ENCODE assay signal across 1 cellular context in the genomic region with DNA sequence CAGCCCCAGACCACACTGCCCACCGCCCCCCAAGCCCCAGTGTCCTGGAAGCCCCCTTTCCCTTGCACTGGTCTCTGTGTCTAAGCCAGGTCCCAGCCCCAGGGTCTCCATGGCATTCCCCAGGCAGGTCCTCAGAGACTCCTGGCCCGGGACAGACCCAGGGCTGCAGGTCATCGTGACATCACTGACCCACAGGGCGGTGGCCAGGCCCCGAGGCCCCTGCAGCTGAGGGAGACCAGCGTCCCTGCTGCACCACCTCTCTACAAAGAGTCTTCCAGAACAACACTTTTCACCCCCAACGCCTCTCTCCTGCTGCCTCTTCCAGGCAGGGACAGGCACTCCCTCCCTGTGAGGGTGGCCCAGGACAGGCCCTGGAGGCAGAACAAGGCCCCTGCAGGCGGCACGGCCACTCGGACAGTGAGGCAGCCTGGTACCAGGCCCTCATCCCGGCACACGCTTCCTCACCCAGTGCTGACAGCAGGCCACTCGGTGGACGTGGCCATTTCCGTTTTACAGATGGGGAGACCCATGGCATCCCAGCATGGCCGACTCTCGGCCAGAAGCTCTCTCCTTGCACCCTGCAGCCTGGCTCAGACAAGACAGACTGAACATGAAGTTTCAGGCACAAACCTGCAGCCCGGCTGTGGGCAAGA.
TF ChIP-seq lines count a peak whose summit lies in the region.

No MANE protein-coding gene starts in this region.

TF ChIP-seq in GM23338, 12 proteins besides CTCF, POLR2A, EP300 and RAD21 (continued from another document):
- TF ChIP-seq, protein P1, sequence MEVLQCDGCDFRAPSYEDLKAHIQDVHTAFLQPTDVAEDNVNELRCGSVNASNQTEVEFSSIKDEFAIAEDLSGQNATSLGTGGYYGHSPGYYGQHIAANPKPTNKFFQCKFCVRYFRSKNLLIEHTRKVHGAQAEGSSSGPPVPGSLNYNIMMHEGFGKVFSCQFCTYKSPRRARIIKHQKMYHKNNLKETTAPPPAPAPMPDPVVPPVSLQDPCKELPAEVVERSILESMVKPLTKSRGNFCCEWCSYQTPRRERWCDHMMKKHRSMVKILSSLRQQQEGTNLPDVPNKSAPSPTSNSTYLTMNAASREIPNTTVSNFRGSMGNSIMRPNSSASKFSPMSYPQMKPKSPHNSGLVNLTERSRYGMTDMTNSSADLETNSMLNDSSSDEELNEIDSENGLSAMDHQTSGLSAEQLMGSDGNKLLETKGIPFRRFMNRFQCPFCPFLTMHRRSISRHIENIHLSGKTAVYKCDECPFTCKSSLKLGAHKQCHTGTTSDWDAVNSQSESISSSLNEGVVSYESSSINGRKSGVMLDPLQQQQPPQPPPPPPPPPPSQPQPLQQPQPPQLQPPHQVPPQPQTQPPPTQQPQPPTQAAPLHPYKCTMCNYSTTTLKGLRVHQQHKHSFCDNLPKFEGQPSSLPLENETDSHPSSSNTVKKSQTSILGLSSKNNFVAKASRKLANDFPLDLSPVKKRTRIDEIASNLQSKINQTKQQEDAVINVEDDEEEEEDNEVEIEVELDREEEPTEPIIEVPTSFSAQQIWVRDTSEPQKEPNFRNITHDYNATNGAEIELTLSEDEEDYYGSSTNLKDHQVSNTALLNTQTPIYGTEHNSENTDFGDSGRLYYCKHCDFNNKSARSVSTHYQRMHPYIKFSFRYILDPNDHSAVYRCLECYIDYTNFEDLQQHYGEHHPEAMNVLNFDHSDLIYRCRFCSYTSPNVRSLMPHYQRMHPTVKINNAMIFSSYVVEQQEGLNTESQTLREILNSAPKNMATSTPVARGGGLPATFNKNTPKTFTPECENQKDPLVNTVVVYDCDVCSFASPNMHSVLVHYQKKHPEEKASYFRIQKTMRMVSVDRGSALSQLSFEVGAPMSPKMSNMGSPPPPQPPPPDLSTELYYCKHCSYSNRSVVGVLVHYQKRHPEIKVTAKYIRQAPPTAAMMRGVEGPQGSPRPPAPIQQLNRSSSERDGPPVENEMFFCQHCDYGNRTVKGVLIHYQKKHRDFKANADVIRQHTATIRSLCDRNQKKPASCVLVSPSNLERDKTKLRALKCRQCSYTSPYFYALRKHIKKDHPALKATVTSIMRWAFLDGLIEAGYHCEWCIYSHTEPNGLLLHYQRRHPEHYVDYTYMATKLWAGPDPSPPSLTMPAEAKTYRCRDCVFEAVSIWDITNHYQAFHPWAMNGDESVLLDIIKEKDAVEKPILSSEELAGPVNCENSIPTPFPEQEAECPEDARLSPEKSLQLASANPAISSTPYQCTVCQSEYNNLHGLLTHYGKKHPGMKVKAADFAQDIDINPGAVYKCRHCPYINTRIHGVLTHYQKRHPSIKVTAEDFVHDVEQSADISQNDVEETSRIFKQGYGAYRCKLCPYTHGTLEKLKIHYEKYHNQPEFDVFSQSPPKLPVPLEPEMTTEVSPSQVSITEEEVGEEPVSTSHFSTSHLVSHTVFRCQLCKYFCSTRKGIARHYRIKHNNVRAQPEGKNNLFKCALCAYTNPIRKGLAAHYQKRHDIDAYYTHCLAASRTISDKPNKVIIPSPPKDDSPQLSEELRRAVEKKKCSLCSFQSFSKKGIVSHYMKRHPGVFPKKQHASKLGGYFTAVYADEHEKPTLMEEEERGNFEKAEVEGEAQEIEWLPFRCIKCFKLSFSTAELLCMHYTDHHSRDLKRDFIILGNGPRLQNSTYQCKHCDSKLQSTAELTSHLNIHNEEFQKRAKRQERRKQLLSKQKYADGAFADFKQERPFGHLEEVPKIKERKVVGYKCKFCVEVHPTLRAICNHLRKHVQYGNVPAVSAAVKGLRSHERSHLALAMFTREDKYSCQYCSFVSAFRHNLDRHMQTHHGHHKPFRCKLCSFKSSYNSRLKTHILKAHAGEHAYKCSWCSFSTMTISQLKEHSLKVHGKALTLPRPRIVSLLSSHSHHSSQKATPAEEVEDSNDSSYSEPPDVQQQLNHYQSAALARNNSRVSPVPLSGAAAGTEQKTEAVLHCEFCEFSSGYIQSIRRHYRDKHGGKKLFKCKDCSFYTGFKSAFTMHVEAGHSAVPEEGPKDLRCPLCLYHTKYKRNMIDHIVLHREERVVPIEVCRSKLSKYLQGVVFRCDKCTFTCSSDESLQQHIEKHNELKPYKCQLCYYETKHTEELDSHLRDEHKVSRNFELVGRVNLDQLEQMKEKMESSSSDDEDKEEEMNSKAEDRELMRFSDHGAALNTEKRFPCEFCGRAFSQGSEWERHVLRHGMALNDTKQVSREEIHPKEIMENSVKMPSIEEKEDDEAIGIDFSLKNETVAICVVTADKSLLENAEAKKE (CRISPR knock-in tag; IDR thresholded peaks at IDR 0.05) = no peak
- TF ChIP-seq, protein P2, sequence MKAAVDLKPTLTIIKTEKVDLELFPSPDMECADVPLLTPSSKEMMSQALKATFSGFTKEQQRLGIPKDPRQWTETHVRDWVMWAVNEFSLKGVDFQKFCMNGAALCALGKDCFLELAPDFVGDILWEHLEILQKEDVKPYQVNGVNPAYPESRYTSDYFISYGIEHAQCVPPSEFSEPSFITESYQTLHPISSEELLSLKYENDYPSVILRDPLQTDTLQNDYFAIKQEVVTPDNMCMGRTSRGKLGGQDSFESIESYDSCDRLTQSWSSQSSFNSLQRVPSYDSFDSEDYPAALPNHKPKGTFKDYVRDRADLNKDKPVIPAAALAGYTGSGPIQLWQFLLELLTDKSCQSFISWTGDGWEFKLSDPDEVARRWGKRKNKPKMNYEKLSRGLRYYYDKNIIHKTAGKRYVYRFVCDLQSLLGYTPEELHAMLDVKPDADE (IDR thresholded peaks at IDR 0.05) = no peak
